Comparison of ENCODE assay signal across 1 cellular context in genomic region chr19:51326216-51327065, GRCh38.
A peak's percentile ranks its signal among the peaks of the same experiment; 100 is the strongest.
TF ChIP-seq lines count a peak whose summit lies in the region.

No MANE protein-coding gene starts in this region.

TF ChIP-seq in H1, 55 proteins besides CTCF, POLR2A, EP300 and RAD21:
- TF ChIP-seq SP4 (IDR thresholded peaks at IDR 0.05; ENCODE audit: low read length) (no peak), YY1 (IDR thresholded peaks at IDR 0.05; ENCODE audit: low read depth, low read length) (no peak), SUZ12 (IDR thresholded peaks at IDR 0.05; ENCODE audit: low read length) (0 out of 2 replicates have a peak, but pooled peaks have one; percentile 26), JUND (IDR thresholded peaks at IDR 0.05; ENCODE audit: low read length) (no peak), TEAD4 (IDR thresholded peaks at IDR 0.05; ENCODE audit: low read depth, low read length) (no peak)
